ENCODE assay signal across 12 cellular contexts in genomic region chr16:85641776-85642176, GRCh38. TPM values are rescaled to one million over a fixed set of nuclear protein-coding genes. Genes with fewer than 3 reads are reported as not detected.
A peak's percentile ranks its signal among the peaks of the same experiment; 100 is the strongest.
DNase-seq lines count a peak whose midpoint lies in the region; ATAC-seq, FAIRE-seq and TF ChIP-seq lines count a peak whose summit lies in the region.
"Had no signal": no experiment of that assay in that cellular context is flagged by ENCODE, and none has a peak within 500 bp of the region (broad histone marks: within the 10 kb centered on the region; RNA-seq: fewer than 3 reads in every experiment).

No MANE protein-coding gene starts in this region.

- no peak overlapping the region for H3K4ac ChIP-seq in IMR-90 (ENCODE audit: low read depth, low read length)

- BruUV-seq in IMR-90 (replicated peaks; lab: Mats Ljungman, UMichigan) (no TSS peak), K562 (replicated peaks; lab: Mats Ljungman, UMichigan) (no TSS peak)

- H3K79me1 ChIP-seq in IMR-90 (ENCODE audit: low read depth in 1 of 2, low read length in 2 of 2): peaks cover 12 to 47% of the 10 kb centered on the region in 2 experiments; a peak in 3 of 4 replicates

- H3K36me3 Mint-ChIP-seq in activated naive CD8-positive, alpha-beta T cell treated with anti-CD3 and anti-CD28 coated beads for 36 hours: no peaks in the 10 kb centered on the region

- peaks cover 6% of the 10 kb centered on the region for H3K36me3 ChIP-seq in IMR-90 (ENCODE audit: control insufficient read depth, insufficient read depth, low read length)
- H3K36me3 ChIP-seq in K562 (ENCODE audit: control insufficient read depth, insufficient read depth, low read length): peaks cover 98% of the 10 kb centered on the region
- H3K36me3 ChIP-seq: uterus had no signal

- H4K5ac ChIP-seq in IMR-90 (ENCODE audit: low read depth, low read length): no peak overlapping the region

- H3K79me2 ChIP-seq in K562 (ENCODE audit: control insufficient read depth, insufficient read depth, low read length): peaks cover 99% of the 10 kb centered on the region

- no peak overlapping the region for H3K27ac Mint-ChIP-seq in activated naive CD8-positive, alpha-beta T cell treated with anti-CD3 and anti-CD28 coated beads for 36 hours

- no peak overlapping the region for H2BK120ac ChIP-seq in IMR-90 (ENCODE audit: low read depth, low read length)

- TF ChIP-seq EP300 in K562 (IDR thresholded peaks at IDR 0.05; ENCODE audit: low read length): no peak

- H3K4me2 ChIP-seq in IMR-90 (ENCODE audit: low read depth, low read length): no peak overlapping the region
- no peak overlapping the region for H3K4me2 ChIP-seq in K562 (ENCODE audit: insufficient read depth, low read length)

- H3K4me3 ChIP-seq in IMR-90 (ENCODE audit: insufficient read depth, low read depth, low read length) (no peak overlapping the region), K562 (no peak overlapping the region)
- H3K4me3 ChIP-seq: uterus had no signal

- H3K4me1 Mint-ChIP-seq in activated naive CD8-positive, alpha-beta T cell treated with anti-CD3 and anti-CD28 coated beads for 36 hours: peaks cover 11% of the 10 kb centered on the region

- peaks cover 2% of the 10 kb centered on the region; the same call in 1 of the 2 replicates for H3K4me1 ChIP-seq in IMR-90 (ENCODE audit: control insufficient read depth, insufficient read depth, low read length)
- peaks cover 0 to 86% of the 10 kb centered on the region in 2 experiments; a peak in 2 of 5 replicates for H3K4me1 ChIP-seq in K562 (replicated peaks in 1 of 2; ENCODE audit: control insufficient read depth in 2 of 2, insufficient read depth in 2 of 2, low read length in 2 of 2)
- H3K4me1 ChIP-seq: parathyroid adenoma, uterus had no signal

- TF ChIP-seq CTCF in IMR-90 (conservative IDR thresholded peaks at IDR 0.05; ENCODE audit: low read depth, low read length) (no peak), K562 (IDR thresholded peaks at IDR 0.05 in 2 of 3, conservative IDR thresholded peaks at IDR 0.05 in 1 of 3; ENCODE audit: insufficient read depth in 2 of 3, low read depth in 1 of 3, low read length in 3 of 3) (no peak)

- in situ Hi-C loops in IMR-90 (cut with MboI; ENCODE audit: low sequenced_read_pairs) (no loop called here), K562 (cut with MboI) (no loop called here)

- no peaks in the 10 kb centered on the region for H3K9me3 Mint-ChIP-seq in activated naive CD8-positive, alpha-beta T cell treated with anti-CD3 and anti-CD28 coated beads for 36 hours
- H3K9me3 Mint-ChIP-seq: activated T-cell treated with anti-CD3 and anti-CD28 coated beads, Interleukin-2, amount 50 U/mL, for 4 hours had no signal

- H2AK9ac ChIP-seq in IMR-90 (replicated peaks; ENCODE audit: low read depth, low read length, poor library complexity): no peak overlapping the region

- no peak overlapping the region for H3K4me3 Mint-ChIP-seq in activated naive CD8-positive, alpha-beta T cell treated with anti-CD3 and anti-CD28 coated beads for 36 hours
- H3K4me3 Mint-ChIP-seq: activated T-cell treated with anti-CD3 and anti-CD28 coated beads, Interleukin-2, amount 50 U/mL, for 4 hours had no signal

- no peak for TF ChIP-seq RAD21 in IMR-90 (IDR thresholded peaks at IDR 0.05; ENCODE audit: low read length)
- TF ChIP-seq RAD21 in K562 (CRISPR knock-in tag; conservative IDR thresholded peaks at IDR 0.05 in 1 of 2, IDR thresholded peaks at IDR 0.05 in 1 of 2): no peak

- no peak overlapping the region for H2BK5ac ChIP-seq in IMR-90 (ENCODE audit: low read depth, low read length, poor library complexity, severe bottlenecking)

- H3K9ac ChIP-seq in IMR-90 (ENCODE audit: low read depth, low read length): no peak overlapping the region
- H3K9ac ChIP-seq in K562 (ENCODE audit: insufficient read depth in 1 of 2, low read depth in 2 of 2, low read length in 2 of 2): peak overlapping the region in 1 of 2 experiments; percentile 64; a peak in 1 of 4 replicates
- H3K9ac ChIP-seq: parathyroid adenoma had no signal

- 93% methylated on average over 6 of the region's 12 CpGs; no CpG with 5 or more reads in 1 of the 2 experiments for WGBS in IMR-90 (ENCODE audit: extremely low coverage in 2 of 2, insufficient read length in 1 of 2), 2 experiments
- WGBS in K562 (ENCODE audit: insufficient coverage, low coverage, missing lambda C conversion rate): 90% methylated on average over 10 of the region's 12 CpGs

- H3K56ac ChIP-seq in IMR-90 (ENCODE audit: extremely low read depth, insufficient read depth, low read length): no peak overlapping the region

- H3K9me3 ChIP-seq in IMR-90 (ENCODE audit: control insufficient read depth, insufficient read depth, low read length) (no peaks in the 10 kb centered on the region), K562 (replicated peaks; ENCODE audit: control insufficient read depth, insufficient read depth, low read depth, low read length) (no peaks in the 10 kb centered on the region)
- H3K9me3 ChIP-seq: uterus had no signal

- DNase-seq in IMR-90 (no peak), K562 (ENCODE audit: extremely low read depth in 1 of 4, low spot score in 3 of 4) (no peak), left colon (peak; percentile 79 to 88), stromal cell of bone marrow (ENCODE audit: low read depth) (peak; percentile 9), DMS153 (lab: John Stamatoyannopoulos, UW) (no peak)
- no peak for DNase-seq in activated naive CD8-positive, alpha-beta T cell treated with anti-CD3 and anti-CD28 coated beads for 36 hours
- DNase-seq: activated T-cell treated with anti-CD3 and anti-CD28 coated beads, Interleukin-2, amount 50 U/mL, for 4 hours; kidney glomerular epithelial cell; NCI-H226; uterus had no signal

- no peaks in the 10 kb centered on the region for H3K27me3 Mint-ChIP-seq in activated naive CD8-positive, alpha-beta T cell treated with anti-CD3 and anti-CD28 coated beads for 36 hours

- H3K27me3 ChIP-seq in IMR-90 (ENCODE audit: control insufficient read depth, insufficient read depth, low read length): no peaks in the 10 kb centered on the region
- no peaks in the 10 kb centered on the region for H3K27me3 ChIP-seq in K562 (ENCODE audit: control insufficient read depth in 2 of 2, insufficient read depth in 2 of 2, low read length in 2 of 2)
- H3K27me3 ChIP-seq: uterus had no signal

- ATAC-seq in IMR-90 (ENCODE audit: low read depth): no peak
- no peak for ATAC-seq in K562
- ATAC-seq in left colon: peak; percentile 74
- ATAC-seq in HG03442 (IDR thresholded peaks at IDR 0.05; ENCODE audit: unreplicated experiment): no peak
- ATAC-seq: activated T-cell treated with anti-CD3 and anti-CD28 coated beads, Interleukin-2, amount 50 U/mL, for 4 hours had no signal

- dilution Hi-C loops in IMR-90 (cut with HindIII; ENCODE audit: low sequenced_read_pairs, unreplicated experiment): no loop called here

- H4K91ac ChIP-seq in IMR-90 (ENCODE audit: insufficient read depth, low read depth, low read length): no peak overlapping the region

- no peak for TF ChIP-seq POLR2A in IMR-90 (IDR thresholded peaks at IDR 0.05; ENCODE audit: low read depth, low read length)
- no peak for TF ChIP-seq POLR2A in K562 (conservative IDR thresholded peaks at IDR 0.05)

- H4K20me1 ChIP-seq in IMR-90 (ENCODE audit: insufficient read depth, low read length): peaks cover 87% of the 10 kb centered on the region
- H4K20me1 ChIP-seq in K562 (replicated peaks; ENCODE audit: control insufficient read depth, insufficient read depth, low read length): peaks cover 80% of the 10 kb centered on the region

- FAIRE-seq in K562 (lab: Jason Lieb, UNC): no peak

- H3K27ac ChIP-seq in IMR-90 (ENCODE audit: insufficient read depth, low read length) (no peak overlapping the region), K562 (ENCODE audit: extremely low read depth, low read depth, low read length) (no peak overlapping the region)
- H3K27ac ChIP-seq: parathyroid adenoma, uterus had no signal

- CTCF ChIA-PET in IMR-90 (lab: Yijun Ruan, JAX): no interaction called here
- CTCF ChIA-PET in K562 (lab: Yijun Ruan, JAX; ENCODE audit: low intra/inter-chr PET ratio): no interaction called here

- POLR2A ChIA-PET in IMR-90 (lab: Charles Lee; ENCODE audit: unreplicated experiment) (no interaction called here), K562 (lab: Yijun Ruan, JAX) (interaction anchor here (0.6 kb wide), 2 partner anchors 15 to 84 kb away, joined by 3 read pairs; no protein-coding TSS in a partner anchor)

- 0 out of 2 replicates have a peak overlapping the region, but pooled peaks have one; percentile 8 for H2AK5ac ChIP-seq in IMR-90 (ENCODE audit: low read depth, low read length)

- H3K9me1 ChIP-seq in IMR-90 (ENCODE audit: insufficient read depth, low read length): peaks cover 3% of the 10 kb centered on the region; the same call in 1 of the 2 replicates
- peaks cover 15% of the 10 kb centered on the region for H3K9me1 ChIP-seq in K562 (ENCODE audit: control insufficient read depth, insufficient read depth, low read length)

- H3K23ac ChIP-seq in IMR-90 (ENCODE audit: low read depth, low read length): no peak overlapping the region

- H2BK20ac ChIP-seq in IMR-90 (ENCODE audit: low read depth, low read length): no peak overlapping the region

- H2AFZ ChIP-seq in IMR-90 (replicated peaks; ENCODE audit: low read length, poor library complexity): no peak overlapping the region
- no peak overlapping the region for H2AFZ ChIP-seq in K562 (ENCODE audit: low read depth, low read length)
- H2AFZ ChIP-seq: parathyroid adenoma had no signal

- no peak overlapping the region for H4K8ac ChIP-seq in IMR-90 (ENCODE audit: low read depth in 2 of 2, low read length in 2 of 2)

- no peak overlapping the region for H3K18ac ChIP-seq in IMR-90 (ENCODE audit: low read depth, low read length)

- no peak overlapping the region for H2BK15ac ChIP-seq in IMR-90 (ENCODE audit: low read depth, low read length)

- H3K14ac ChIP-seq in IMR-90 (replicated peaks; ENCODE audit: low read depth, low read length): no peak overlapping the region

- intact Hi-C loops in IMR-90 (cut with micrococcal nuclease): no loop called here
- intact Hi-C loops in K562 (cut with micrococcal nuclease): no loop called here
- intact Hi-C loops in left colon (cut with DNase I, micrococcal nuclease): no loop called here

RNA-seq across cellular contexts. Expression of gene GSE1, which starts 28.7 kb away (rescaled TPM):
- 9.4 and 14.9 TPM in 2 replicates for total RNA-seq in IMR-90 (2012; rRNA removed)
- polyA plus RNA-seq in IMR-90 (2012; rRNA removed): 25.5 and 30.8 TPM in 2 replicates
- polyA plus RNA-seq in IMR-90 (2012; cell fraction: cytosol; rRNA removed): 17.0 and 25.6 TPM in 2 replicates
- polyA plus RNA-seq in IMR-90 (2012; cell fraction: nucleus; rRNA removed; ENCODE audit: low replicate concordance): 79.5 and 93.9 TPM in 2 replicates
- total RNA-seq in K562 (2011; cell fraction: chromatin; rRNA removed; ENCODE audit: low replicate concordance): 692 and 1,066 TPM in 2 replicates
- total RNA-seq in K562 (2011; cell fraction: nucleolus; rRNA removed): 409 and 435 TPM in 2 replicates
- total RNA-seq in K562 (2011; cell fraction: nucleoplasm; rRNA removed): 438 and 467 TPM in 2 replicates
- 89.1 and 104 TPM in 2 replicates for total RNA-seq in K562 (2014; rRNA removed)
- total RNA-seq in K562 (2014; rRNA removed; fragmentation: Illumina TruSeq; extraction: Trizol): 40.9 and 41.8 TPM in 2 replicates
- 57.9 and 60.6 TPM in 2 replicates for total RNA-seq in K562 (2015; rRNA removed; fragmentation: Illumina TruSeq; extraction: Trizol)
- 208 and 244 TPM in 2 replicates for total RNA-seq in K562 (2021)
- 54.2 and 64.0 TPM in 2 replicates for polyA plus RNA-seq in K562 (2011; rRNA removed)
- 54.1 and 55.3 TPM in 2 replicates for polyA plus RNA-seq in K562 (2011; cell fraction: cytosol; rRNA removed)
- polyA plus RNA-seq in K562 (2011; cell fraction: nucleus; rRNA removed): 210 and 277 TPM in 2 replicates
- polyA plus RNA-seq in K562 (2012): 113 and 125 TPM in 2 replicates
- polyA plus RNA-seq in K562 (2014; fragmentation: Illumina TruSeq; extraction: Trizol): 116 and 138 TPM in 2 replicates
- polyA plus RNA-seq in K562 (2014; fragmentation: Nextera tagmentation; extraction: Ambion mirVana): 10 to 100 TPM; 12.2 to 15.8 TPM
- 101 and 116 TPM in 2 replicates for polyA plus RNA-seq in K562 (2014; rRNA removed)
- 61.1 and 68.8 TPM in 2 replicates for polyA minus RNA-seq in K562 (2011; rRNA and poly(A)+ RNA removed)
- 106 and 121 TPM in 2 replicates for polyA minus RNA-seq in K562 (2011; cell fraction: cytosol; rRNA and poly(A)+ RNA removed)
- polyA minus RNA-seq in K562 (2011; cell fraction: nucleus; rRNA and poly(A)+ RNA removed): 117 and 133 TPM in 2 replicates
- 100 to 1,000 TPM in 1 of 2 donors, 10 to 100 TPM in 1; 94.7 to 110 TPM for total RNA-seq in left colon
- total RNA-seq in activated naive CD8-positive, alpha-beta T cell treated with anti-CD3 and anti-CD28 coated beads for 36 hours: 10 to 100 TPM; 25.1 to 27.6 TPM

RNA-seq across cellular contexts. Expression of gene GINS2, which starts 47.0 kb away (rescaled TPM):
- total RNA-seq in IMR-90 (2012; rRNA removed) (12.8 and 13.4 TPM in 2 replicates), K562 (2014; rRNA removed) (42.0 and 44.2 TPM in 2 replicates), K562 (2014; rRNA removed; fragmentation: Illumina TruSeq; extraction: Trizol) (43.8 and 47.3 TPM in 2 replicates), K562 (2015; rRNA removed; fragmentation: Illumina TruSeq; extraction: Trizol) (39.4 and 40.4 TPM in 2 replicates), K562 (2021) (57.5 and 61.6 TPM in 2 replicates), left colon (1 to 10 TPM; 3.2 to 5.1 TPM)
- polyA plus RNA-seq in IMR-90 (2012; rRNA removed) (11.3 and 12.0 TPM in 2 replicates), K562 (2011; rRNA removed) (38.4 and 44.6 TPM in 2 replicates), K562 (2014; fragmentation: Illumina TruSeq; extraction: Trizol) (41.4 and 49.8 TPM in 2 replicates), K562 (2014; fragmentation: Nextera tagmentation; extraction: Ambion mirVana) (10 to 100 TPM; 61.3 to 76.2 TPM), K562 (2014; rRNA removed) (42.3 and 42.9 TPM in 2 replicates)
- polyA plus RNA-seq in IMR-90 (2012; cell fraction: cytosol; rRNA removed): 4.0 and 9.5 TPM in 2 replicates
- 1.7 and 3.6 TPM in 2 replicates for polyA plus RNA-seq in IMR-90 (2012; cell fraction: nucleus; rRNA removed; ENCODE audit: low replicate concordance)
- 24.8 and 32.7 TPM in 2 replicates for total RNA-seq in K562 (2011; cell fraction: chromatin; rRNA removed; ENCODE audit: low replicate concordance)
- 24.2 and 24.5 TPM in 2 replicates for total RNA-seq in K562 (2011; cell fraction: nucleolus; rRNA removed)
- total RNA-seq in K562 (2011; cell fraction: nucleoplasm; rRNA removed): 23.2 and 33.3 TPM in 2 replicates
- 27.8 and 34.2 TPM in 2 replicates for polyA plus RNA-seq in K562 (2011; cell fraction: cytosol; rRNA removed)
- 15.7 and 20.5 TPM in 2 replicates for polyA plus RNA-seq in K562 (2011; cell fraction: nucleus; rRNA removed)
- polyA plus RNA-seq in K562 (2012): 26.1 and 33.8 TPM in 2 replicates
- 25.6 and 28.3 TPM in 2 replicates for polyA minus RNA-seq in K562 (2011; rRNA and poly(A)+ RNA removed)
- polyA minus RNA-seq in K562 (2011; cell fraction: cytosol; rRNA and poly(A)+ RNA removed): 13.6 and 17.8 TPM in 2 replicates
- polyA minus RNA-seq in K562 (2011; cell fraction: nucleus; rRNA and poly(A)+ RNA removed): 10.2 and 13.2 TPM in 2 replicates
- 10 to 100 TPM; 71.5 to 74.1 TPM for total RNA-seq in activated naive CD8-positive, alpha-beta T cell treated with anti-CD3 and anti-CD28 coated beads for 36 hours

Comparison
In these comparisons a context has a peak if more than half of its experiments do, and no peak if none do; other contexts are left out.
1. DNase-seq: peak in left colon (2 of 2) and stromal cell of bone marrow (single experiment); none in IMR-90 (single experiment), K562 (0 of 4), DMS153 (single experiment) and activated naive CD8-positive, alpha-beta T cell treated with anti-CD3 and anti-CD28 coated beads for 36 hours (single experiment).